ENCODE assay signal across 16 cellular contexts in the genomic region with DNA sequence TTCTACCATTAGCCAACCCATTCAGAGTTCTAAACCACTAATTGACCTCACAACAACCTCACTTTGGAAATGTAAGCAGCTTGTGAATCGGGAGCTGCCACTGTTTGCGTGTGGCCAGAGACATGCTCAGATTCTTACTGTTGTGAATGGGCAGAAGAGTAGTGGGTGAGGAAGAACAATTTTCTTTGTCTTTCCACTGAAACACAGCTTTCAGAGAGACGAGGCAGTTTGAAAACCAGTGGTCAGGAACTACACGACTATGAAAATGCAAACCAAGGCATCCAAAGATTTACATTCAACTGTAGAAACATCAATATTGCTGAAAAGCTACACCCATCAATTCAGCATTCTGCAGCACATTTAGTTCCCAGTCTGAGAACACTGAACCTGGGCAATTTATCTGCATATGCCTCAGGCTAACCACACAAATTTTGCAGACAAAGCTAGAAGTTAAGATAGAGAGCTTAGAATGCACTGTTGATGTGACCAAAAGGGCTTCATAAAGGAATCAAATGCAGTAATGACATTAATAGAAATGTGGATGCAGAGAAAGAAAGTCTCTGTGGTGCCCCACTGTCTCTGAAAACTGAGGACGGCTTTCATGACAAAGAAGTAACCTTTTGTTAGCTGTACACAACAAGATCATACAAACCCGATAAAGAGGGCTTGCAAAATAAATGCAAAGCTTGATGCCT.
DNase-seq lines count a peak whose midpoint lies in the region; TF ChIP-seq lines count a peak whose summit lies in the region.
"Had no signal": no experiment of that assay in that cellular context is flagged by ENCODE, and none has a peak within 500 bp of the region (broad histone marks: within the 10 kb centered on the region; RNA-seq: fewer than 3 reads in every experiment).

No MANE protein-coding gene starts in this region.

- no peak overlapping the region for H3K27ac ChIP-seq in SK-N-MC
- no peak overlapping the region for H3K27ac ChIP-seq in suprapubic skin
- H3K27ac ChIP-seq: RWPE1, SJCRH30 had no signal

- peaks cover 26% of the 10 kb centered on the region for H3K4me1 ChIP-seq in HAP-1
- no peaks in the 10 kb centered on the region for H3K4me1 ChIP-seq in suprapubic skin

- TF ChIP-seq POLR2A in suprapubic skin (IDR thresholded peaks at IDR 0.05) = no peak

- TF ChIP-seq EP300 in suprapubic skin (IDR thresholded peaks at IDR 0.05) = no peak

- DNase-seq in HAP-1 (ENCODE audit: low spot score in 2 of 2) = peak; percentile 56 to 93
- DNase-seq in SK-N-MC (ENCODE audit: low read depth, low spot score) = no peak
- DNase-seq in globus pallidus (ENCODE audit: low spot score) = peak; percentile 85
- peak; percentile 91 for DNase-seq in pons (ENCODE audit: low spot score)
- no peak for DNase-seq in GM13977 (ENCODE audit: low spot score)
- DNase-seq in suprapubic skin (ENCODE audit: low spot score in 2 of 2) = no peak
- no peak for DNase-seq in germinal center (ENCODE audit: low spot score)
- DNase-seq in DMS79 (lab: John Stamatoyannopoulos, UW) = no peak
- DNase-seq: CD4-positive, CD25-positive, alpha-beta regulatory T cell; H7; NCI-H1694; NCI-H2107; NK-92 treated with Interleukin-12 subunit alpha and Interleukin-12 subunit beta, amount 100 ng/mL, for 24 hours; SJCRH30; SW 1271 had no signal

- 71% methylated on average over 6 of the region's 6 CpGs for WGBS in suprapubic skin

- in situ Hi-C loops in HAP-1 (cut with MboI; ENCODE audit: low sequenced_read_pairs) (no loop called here), GM13977 (cut with MboI; ENCODE audit: low pct_unique_long_range_greater_than_20kb, low sequenced_read_pairs, unreplicated experiment) (no loop called here)

- H3K9me3 ChIP-seq in HAP-1 = no peaks in the 10 kb centered on the region
- no peaks in the 10 kb centered on the region for H3K9me3 ChIP-seq in SK-N-MC (ENCODE audit: low read depth, low read length)
- no peaks in the 10 kb centered on the region for H3K9me3 ChIP-seq in suprapubic skin
- H3K9me3 ChIP-seq: SJCRH30 had no signal

- H3K36me3 ChIP-seq in HAP-1 (replicated peaks) = no peaks in the 10 kb centered on the region
- no peaks in the 10 kb centered on the region for H3K36me3 ChIP-seq in SK-N-MC (ENCODE audit: insufficient read depth, low read length)
- H3K36me3 ChIP-seq in suprapubic skin = no peaks in the 10 kb centered on the region
- H3K36me3 ChIP-seq: SJCRH30 had no signal

- no peak overlapping the region for H3K9ac ChIP-seq in SK-N-MC (ENCODE audit: insufficient read length)

- TF ChIP-seq CTCF in GM13977 (IDR thresholded peaks at IDR 0.05; ENCODE audit: extremely low read depth, insufficient read depth, missing control alignments) (no peak), suprapubic skin (IDR thresholded peaks at IDR 0.05) (no peak)

- H3K27me3 ChIP-seq in HAP-1 (ENCODE audit: low read depth) (no peaks in the 10 kb centered on the region), suprapubic skin (no peaks in the 10 kb centered on the region)
- H3K27me3 ChIP-seq: SJCRH30 had no signal

- H3K4me3 ChIP-seq in HAP-1 = no peak overlapping the region
- peak overlapping the region; percentile 17 for H3K4me3 ChIP-seq in SK-N-MC
- H3K4me3 ChIP-seq in suprapubic skin = no peak overlapping the region
- H3K4me3 ChIP-seq: SJCRH30 had no signal

Comparison
In these comparisons a context has a peak if more than half of its experiments do, and no peak if none do; other contexts are left out.
1. DNase-seq: peak in HAP-1 (2 of 2), globus pallidus (single experiment) and pons (single experiment); none in SK-N-MC (single experiment), GM13977 (single experiment), suprapubic skin (0 of 2), germinal center (single experiment) and DMS79 (single experiment).